In genomic region chrX:71482228-71482958, GRCh38 we compare ENCODE assay signal across 20 cellular contexts. TPM values are rescaled to one million over a fixed set of nuclear protein-coding genes. Genes with fewer than 3 reads are reported as not detected.
DNase-seq lines count a peak whose midpoint lies in the region; FAIRE-seq and TF ChIP-seq lines count a peak whose summit lies in the region.
"Had no signal": no experiment of that assay in that cellular context is flagged by ENCODE, and none has a peak within 500 bp of the region (broad histone marks: within the 10 kb centered on the region; RNA-seq: fewer than 3 reads in every experiment).

No MANE protein-coding gene starts in this region.

- no peak for TF ChIP-seq POLR2A in H54 (IDR thresholded peaks at IDR 0.05; ENCODE audit: low read depth, low read length)

- H3K27ac ChIP-seq in mammary epithelial cell (ENCODE audit: insufficient read depth, low read depth, low read length), result no peak overlapping the region
- H3K27ac ChIP-seq: 22Rv1 had no signal

- 75% methylated on average over 4 of the region's 4 CpGs for WGBS in mammary epithelial cell (ENCODE audit: low coverage, missing lambda C conversion rate)

- no peaks in the 10 kb centered on the region for H4K20me1 ChIP-seq in mammary epithelial cell (ENCODE audit: insufficient read depth, low read length)

- dilution Hi-C loops in mammary epithelial cell (cut with HindIII; ENCODE audit: low sequenced_read_pairs), result no loop called here

- no peaks in the 10 kb centered on the region for H3K36me3 ChIP-seq in mammary epithelial cell (ENCODE audit: insufficient read depth, low read length)

- no peak overlapping the region for H3K4me3 ChIP-seq in mammary epithelial cell (replicated peaks in 1 of 3; ENCODE audit: insufficient read depth in 1 of 3, low read depth in 2 of 3, low read length in 3 of 3)
- H3K4me3 ChIP-seq: GM23338 had no signal

- no peak for TF ChIP-seq CTCF in mammary epithelial cell (conservative IDR thresholded peaks at IDR 0.05 in 1 of 2, IDR thresholded peaks at IDR 0.05 in 1 of 2; ENCODE audit: extremely low read depth in 1 of 2, insufficient read depth in 1 of 2, low read depth in 1 of 2, low read length in 2 of 2)
- no peak for TF ChIP-seq CTCF in GM13976 (IDR thresholded peaks at IDR 0.05; ENCODE audit: borderline replicate concordance, control extremely low read depth, extremely low read depth, insufficient read depth, missing control alignments)

- H2AFZ ChIP-seq in mammary epithelial cell (ENCODE audit: low read depth, low read length), result no peak overlapping the region
- H2AFZ ChIP-seq: GM23338 had no signal

- no peak overlapping the region for H3K4me2 ChIP-seq in mammary epithelial cell (ENCODE audit: insufficient read depth, low read depth, low read length)
- H3K4me2 ChIP-seq: GM23338, SK-N-SH had no signal

- BruUV-seq in mammary epithelial cell (replicated peaks; lab: Mats Ljungman, UMichigan), result no TSS peak

- intact Hi-C loops in mammary epithelial cell (cut with micrococcal nuclease), result no loop called here

- H3K9me3 ChIP-seq in mammary epithelial cell (replicated peaks; ENCODE audit: insufficient read depth, low read length), result no peaks in the 10 kb centered on the region
- H3K9me3 ChIP-seq: SK-N-SH had no signal

- no peak for FAIRE-seq in H54 (lab: Jason Lieb, UNC)

- in situ Hi-C loops in mammary epithelial cell (cut with MboI; ENCODE audit: low sequenced_read_pairs in 2 of 2), result no loop called here
- in situ Hi-C loops in GM13976 (cut with MboI; ENCODE audit: low sequenced_read_pairs, unreplicated experiment), result no loop called here

- H3K4me1 ChIP-seq in mammary epithelial cell (ENCODE audit: insufficient read depth, low read length), result no peaks in the 10 kb centered on the region

- H3K27me3 ChIP-seq in mammary epithelial cell (ENCODE audit: insufficient read depth, low read length), result no peaks in the 10 kb centered on the region

- H3K79me2 ChIP-seq in mammary epithelial cell (ENCODE audit: insufficient read depth, low read length), result no peaks in the 10 kb centered on the region

- no peak overlapping the region for H3K9ac ChIP-seq in mammary epithelial cell (ENCODE audit: insufficient read depth, low read length)
- H3K9ac ChIP-seq: SK-N-SH had no signal

- CTCF ChIA-PET in mammary epithelial cell (lab: Charles Lee; ENCODE audit: low non-redundant PET), result no interaction called here

- DNase-seq in DMS53 (lab: John Stamatoyannopoulos, UW) (peak; percentile 31), DMS53 treated with DMSO at 0.1 percent for 48 hours (lab: John Stamatoyannopoulos, UW; ENCODE audit: unreplicated experiment) (no peak), MV-4-11 (lab: John Stamatoyannopoulos, UW) (peak; percentile 36), mammary epithelial cell (peak; percentile 16), H54 (ENCODE audit: insufficient read length, low spot score) (no peak), GM13976 (ENCODE audit: low spot score) (no peak), NCI-H1417 (lab: John Stamatoyannopoulos, UW) (no peak)
- DNase-seq in central memory CD4-positive, alpha-beta T cell, result no peak
- DNase-seq: Calu3; CD8-positive, alpha-beta T cell; DMS79; Kasumi-1; NCI-H1105; NCI-H1694 treated with DMSO at 0.1 percent for 48 hours; NCI-H748 treated with DMSO at 0.1 percent for 48 hours; OCI-M1; SHP77; SK-N-SH had no signal

RNA-seq across cellular contexts. Expression of gene OGT, which starts 50.5 kb away (rescaled TPM):
- total RNA-seq in mammary epithelial cell, result 100 to 1,000 TPM; 180 to 217 TPM
- 59.1 TPM for polyA plus RNA-seq in mammary epithelial cell
- 117 TPM for polyA minus RNA-seq in mammary epithelial cell

Comparison
In these comparisons a context has a peak if more than half of its experiments do, and no peak if none do; other contexts are left out.
1. DNase-seq: peak in DMS53 (single experiment), MV-4-11 (single experiment) and mammary epithelial cell (single experiment); none in DMS53 treated with DMSO at 0.1 percent for 48 hours (single experiment), central memory CD4-positive, alpha-beta T cell (single experiment), H54 (single experiment), GM13976 (single experiment) and NCI-H1417 (0 of 3).